In the genomic region with DNA sequence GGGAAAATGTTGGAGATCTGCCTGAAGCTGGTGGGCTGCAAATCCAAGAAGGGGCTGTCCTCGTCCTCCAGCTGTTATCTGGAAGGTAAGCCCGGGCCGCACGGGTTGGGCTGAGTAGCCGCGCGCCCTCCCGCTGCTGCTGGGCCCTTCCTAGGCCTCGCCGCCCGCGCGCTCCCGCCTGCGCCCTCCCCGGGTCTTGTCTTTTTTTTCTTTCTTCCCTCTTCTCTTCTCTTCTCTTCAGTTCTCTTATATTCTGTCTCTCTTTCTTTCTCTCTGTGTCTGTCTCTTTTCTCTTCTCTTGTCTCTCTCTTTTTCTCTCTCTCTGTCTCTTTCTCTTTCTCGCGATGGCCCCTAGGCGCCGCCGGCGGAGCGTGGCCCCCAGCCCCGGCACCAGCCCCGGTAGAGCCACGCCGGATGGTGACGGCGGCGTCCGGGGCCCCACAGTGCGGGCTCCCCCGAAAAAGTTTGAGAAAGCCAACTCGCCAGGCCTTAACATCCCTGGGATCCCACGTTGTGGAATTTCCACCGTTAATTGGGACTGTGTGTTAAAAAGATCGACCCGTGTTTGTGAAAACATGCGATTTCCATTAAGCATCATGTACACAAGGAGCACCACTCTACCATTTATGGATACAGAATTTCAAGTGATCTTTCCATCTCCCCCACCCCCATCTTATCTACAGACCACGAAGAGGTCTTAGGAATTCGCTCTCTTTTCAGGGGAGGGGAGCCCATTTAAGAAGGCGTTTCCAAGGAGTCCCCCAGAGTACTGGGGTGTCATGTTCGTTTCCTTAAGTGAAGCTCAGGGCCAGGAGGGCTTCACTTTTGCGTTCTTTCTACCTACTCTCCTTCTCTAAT, we compare ENCODE assay signal across 1 cellular context.
TF ChIP-seq lines count a peak whose summit lies in the region.

No MANE protein-coding gene starts in this region.

TF ChIP-seq in H1, 55 proteins besides CTCF, POLR2A, EP300 and RAD21 (continued from another document):
- TF ChIP-seq, protein P1, sequence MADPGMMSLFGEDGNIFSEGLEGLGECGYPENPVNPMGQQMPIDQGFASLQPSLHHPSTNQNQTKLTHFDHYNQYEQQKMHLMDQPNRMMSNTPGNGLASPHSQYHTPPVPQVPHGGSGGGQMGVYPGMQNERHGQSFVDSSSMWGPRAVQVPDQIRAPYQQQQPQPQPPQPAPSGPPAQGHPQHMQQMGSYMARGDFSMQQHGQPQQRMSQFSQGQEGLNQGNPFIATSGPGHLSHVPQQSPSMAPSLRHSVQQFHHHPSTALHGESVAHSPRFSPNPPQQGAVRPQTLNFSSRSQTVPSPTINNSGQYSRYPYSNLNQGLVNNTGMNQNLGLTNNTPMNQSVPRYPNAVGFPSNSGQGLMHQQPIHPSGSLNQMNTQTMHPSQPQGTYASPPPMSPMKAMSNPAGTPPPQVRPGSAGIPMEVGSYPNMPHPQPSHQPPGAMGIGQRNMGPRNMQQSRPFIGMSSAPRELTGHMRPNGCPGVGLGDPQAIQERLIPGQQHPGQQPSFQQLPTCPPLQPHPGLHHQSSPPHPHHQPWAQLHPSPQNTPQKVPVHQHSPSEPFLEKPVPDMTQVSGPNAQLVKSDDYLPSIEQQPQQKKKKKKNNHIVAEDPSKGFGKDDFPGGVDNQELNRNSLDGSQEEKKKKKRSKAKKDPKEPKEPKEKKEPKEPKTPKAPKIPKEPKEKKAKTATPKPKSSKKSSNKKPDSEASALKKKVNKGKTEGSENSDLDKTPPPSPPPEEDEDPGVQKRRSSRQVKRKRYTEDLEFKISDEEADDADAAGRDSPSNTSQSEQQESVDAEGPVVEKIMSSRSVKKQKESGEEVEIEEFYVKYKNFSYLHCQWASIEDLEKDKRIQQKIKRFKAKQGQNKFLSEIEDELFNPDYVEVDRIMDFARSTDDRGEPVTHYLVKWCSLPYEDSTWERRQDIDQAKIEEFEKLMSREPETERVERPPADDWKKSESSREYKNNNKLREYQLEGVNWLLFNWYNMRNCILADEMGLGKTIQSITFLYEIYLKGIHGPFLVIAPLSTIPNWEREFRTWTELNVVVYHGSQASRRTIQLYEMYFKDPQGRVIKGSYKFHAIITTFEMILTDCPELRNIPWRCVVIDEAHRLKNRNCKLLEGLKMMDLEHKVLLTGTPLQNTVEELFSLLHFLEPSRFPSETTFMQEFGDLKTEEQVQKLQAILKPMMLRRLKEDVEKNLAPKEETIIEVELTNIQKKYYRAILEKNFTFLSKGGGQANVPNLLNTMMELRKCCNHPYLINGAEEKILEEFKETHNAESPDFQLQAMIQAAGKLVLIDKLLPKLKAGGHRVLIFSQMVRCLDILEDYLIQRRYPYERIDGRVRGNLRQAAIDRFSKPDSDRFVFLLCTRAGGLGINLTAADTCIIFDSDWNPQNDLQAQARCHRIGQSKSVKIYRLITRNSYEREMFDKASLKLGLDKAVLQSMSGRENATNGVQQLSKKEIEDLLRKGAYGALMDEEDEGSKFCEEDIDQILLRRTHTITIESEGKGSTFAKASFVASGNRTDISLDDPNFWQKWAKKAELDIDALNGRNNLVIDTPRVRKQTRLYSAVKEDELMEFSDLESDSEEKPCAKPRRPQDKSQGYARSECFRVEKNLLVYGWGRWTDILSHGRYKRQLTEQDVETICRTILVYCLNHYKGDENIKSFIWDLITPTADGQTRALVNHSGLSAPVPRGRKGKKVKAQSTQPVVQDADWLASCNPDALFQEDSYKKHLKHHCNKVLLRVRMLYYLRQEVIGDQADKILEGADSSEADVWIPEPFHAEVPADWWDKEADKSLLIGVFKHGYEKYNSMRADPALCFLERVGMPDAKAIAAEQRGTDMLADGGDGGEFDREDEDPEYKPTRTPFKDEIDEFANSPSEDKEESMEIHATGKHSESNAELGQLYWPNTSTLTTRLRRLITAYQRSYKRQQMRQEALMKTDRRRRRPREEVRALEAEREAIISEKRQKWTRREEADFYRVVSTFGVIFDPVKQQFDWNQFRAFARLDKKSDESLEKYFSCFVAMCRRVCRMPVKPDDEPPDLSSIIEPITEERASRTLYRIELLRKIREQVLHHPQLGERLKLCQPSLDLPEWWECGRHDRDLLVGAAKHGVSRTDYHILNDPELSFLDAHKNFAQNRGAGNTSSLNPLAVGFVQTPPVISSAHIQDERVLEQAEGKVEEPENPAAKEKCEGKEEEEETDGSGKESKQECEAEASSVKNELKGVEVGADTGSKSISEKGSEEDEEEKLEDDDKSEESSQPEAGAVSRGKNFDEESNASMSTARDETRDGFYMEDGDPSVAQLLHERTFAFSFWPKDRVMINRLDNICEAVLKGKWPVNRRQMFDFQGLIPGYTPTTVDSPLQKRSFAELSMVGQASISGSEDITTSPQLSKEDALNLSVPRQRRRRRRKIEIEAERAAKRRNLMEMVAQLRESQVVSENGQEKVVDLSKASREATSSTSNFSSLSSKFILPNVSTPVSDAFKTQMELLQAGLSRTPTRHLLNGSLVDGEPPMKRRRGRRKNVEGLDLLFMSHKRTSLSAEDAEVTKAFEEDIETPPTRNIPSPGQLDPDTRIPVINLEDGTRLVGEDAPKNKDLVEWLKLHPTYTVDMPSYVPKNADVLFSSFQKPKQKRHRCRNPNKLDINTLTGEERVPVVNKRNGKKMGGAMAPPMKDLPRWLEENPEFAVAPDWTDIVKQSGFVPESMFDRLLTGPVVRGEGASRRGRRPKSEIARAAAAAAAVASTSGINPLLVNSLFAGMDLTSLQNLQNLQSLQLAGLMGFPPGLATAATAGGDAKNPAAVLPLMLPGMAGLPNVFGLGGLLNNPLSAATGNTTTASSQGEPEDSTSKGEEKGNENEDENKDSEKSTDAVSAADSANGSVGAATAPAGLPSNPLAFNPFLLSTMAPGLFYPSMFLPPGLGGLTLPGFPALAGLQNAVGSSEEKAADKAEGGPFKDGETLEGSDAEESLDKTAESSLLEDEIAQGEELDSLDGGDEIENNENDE (IDR thresholded peaks at IDR 0.05; ENCODE audit: insufficient replicate concordance, low read length): no peak
- TF ChIP-seq CHD1 (IDR thresholded peaks at IDR 0.05; ENCODE audit: low read depth, low read length) (no peak), SIX5 (IDR thresholded peaks at IDR 0.05; ENCODE audit: low read depth, low read length) (no peak), JUND (IDR thresholded peaks at IDR 0.05; ENCODE audit: low read length) (no peak), GABPA (IDR thresholded peaks at IDR 0.05; ENCODE audit: borderline replicate concordance, insufficient read depth, low read length) (no peak), RBBP5 (IDR thresholded peaks at IDR 0.05; ENCODE audit: borderline replicate concordance, low read depth, low read length) (0 out of 2 replicates have a peak, but pooled peaks have one; percentile 44), RNF2 (IDR thresholded peaks at IDR 0.05; ENCODE audit: borderline replicate concordance, low read depth, low read length, missing control alignments, poor library complexity, severe bottlenecking) (no peak), TBP (IDR thresholded peaks at IDR 0.05; ENCODE audit: low read depth, low read length) (0 out of 2 replicates have a peak, but pooled peaks have one; percentile 29), RXRA (IDR thresholded peaks at IDR 0.05; ENCODE audit: insufficient read depth, low read depth, low read length) (no peak), SP1 (IDR thresholded peaks at IDR 0.05; ENCODE audit: low read depth, low read length) (no peak), PHF8 (conservative IDR thresholded peaks at IDR 0.05; ENCODE audit: low read depth, low read length) (no peak; the same call in 1 of the 2 replicates), SIRT6 (IDR thresholded peaks at IDR 0.05; ENCODE audit: low read length) (no peak), POLR2AphosphoS5 (IDR thresholded peaks at IDR 0.05; ENCODE audit: low read depth, low read length) (peak; percentile 34; the same call in 1 of the 2 replicates), ZNF274 (IDR thresholded peaks at IDR 0.05; ENCODE audit: borderline replicate concordance, extremely low read depth, low read length) (no peak), BCL11A (IDR thresholded peaks at IDR 0.05; ENCODE audit: low read depth in 2 of 2, low read length in 2 of 2) (no peak), KDM4A (IDR thresholded peaks at IDR 0.05; ENCODE audit: low read depth, low read length, severe bottlenecking) (peak; percentile 34), HDAC6 (IDR thresholded peaks at IDR 0.05; ENCODE audit: low read depth, low read length) (no peak), MAFK (IDR thresholded peaks at IDR 0.05; ENCODE audit: low read depth, low read length) (no peak), NANOG (IDR thresholded peaks at IDR 0.05; ENCODE audit: insufficient read depth, low read depth, low read length, poor library complexity, severe bottlenecking) (no peak), SRF (IDR thresholded peaks at IDR 0.05; ENCODE audit: low read depth, low read length) (no peak), EZH2 (IDR thresholded peaks at IDR 0.05; ENCODE audit: low read depth, low read length, severe bottlenecking) (no peak), CBX8 (IDR thresholded peaks at IDR 0.05; ENCODE audit: borderline replicate concordance, low read depth, low read length) (no peak), SIN3A (conservative IDR thresholded peaks at IDR 0.05 in 1 of 2, IDR thresholded peaks at IDR 0.05 in 1 of 2; ENCODE audit: low read depth in 1 of 2, low read length in 2 of 2) (no peak), POU5F1 (IDR thresholded peaks at IDR 0.05; ENCODE audit: low read depth, low read length) (no peak), CHD2 (IDR thresholded peaks at IDR 0.05; ENCODE audit: low read length) (peak; percentile 46; the same call in 1 of the 2 replicates), E2F6 (IDR thresholded peaks at IDR 0.05) (no peak), TAF1 (IDR thresholded peaks at IDR 0.05; ENCODE audit: low read depth, low read length) (no peak; the same call in 1 of the 2 replicates), GTF2F1 (IDR thresholded peaks at IDR 0.05; ENCODE audit: borderline replicate concordance, low read depth, low read length) (no peak), KDM5A (IDR thresholded peaks at IDR 0.05; ENCODE audit: low read length) (no peak)
